Comparison of ENCODE assay signal across 23 cellular contexts in genomic region chr4:138702471-138702870, GRCh38.
"Had no signal": no experiment of that assay in that cellular context is flagged by ENCODE, and none has a peak within 500 bp of the region (broad histone marks: within the 10 kb centered on the region; RNA-seq: fewer than 3 reads in every experiment).

No MANE protein-coding gene starts in this region.

- H3K36me3 ChIP-seq: brain microvascular endothelial cell, neutrophil, ovary, prostate gland, right atrium auricular region, upper lobe of left lung had no signal

- H2AFZ ChIP-seq: hepatocyte had no signal

- H3K27ac ChIP-seq: brain microvascular endothelial cell, foreskin keratinocyte, hepatocyte, neutrophil, ovary, prostate gland, right atrium auricular region, upper lobe of left lung had no signal

- DNase-seq: activated CD4-positive, alpha-beta T cell treated with anti-CD3 and anti-CD28 coated beads, Interleukin-2, amount 50 U/mL, for 1 hour; activated CD8-positive, alpha-beta T cell treated with anti-CD3 and anti-CD28 coated beads, Interleukin-2, amount 10 ng/mL, durations not matched to agents 7 days and 5 days; activated gamma-delta T cell treated with Interleukin-2 at 50 U/mL for 16 hours; activated T-cell treated with anti-CD3 and anti-CD28 coated beads, Interleukin-2, amount 50 U/mL, for 1 hour; aorta; brain microvascular endothelial cell; caudate nucleus; effector memory CD4-positive, alpha-beta T cell; foreskin keratinocyte; immature natural killer cell; natural killer cell; ovary; stimulated activated CD4-positive, alpha-beta T cell treated with anti-CD3 and anti-CD28 coated beads, Interleukin-4, amount 100 ng/mL, for 4 hours; stimulated activated naive CD8-positive, alpha-beta T cell treated with anti-CD3 and anti-CD28 coated beads, Interleukin-15, Interleukin-2, amounts not matched to agents 100 U/mL and 50 U/mL, for 24 hours; upper lobe of left lung had no signal

- ATAC-seq: activated CD4-positive, CD25-positive, alpha-beta regulatory T cell treated with anti-CD3 and anti-CD28 coated beads, Interleukin-2, amount 50 U/mL, for 24 hours; activated CD8-positive, alpha-beta T cell treated with anti-CD3 and anti-CD28 coated beads, Interleukin-2, amount 10 ng/mL, durations not matched to agents 7 days and 5 days; foreskin keratinocyte; left lobe of liver; natural killer cell; stimulated activated naive CD8-positive, alpha-beta T cell treated with anti-CD3 and anti-CD28 coated beads, Interleukin-15, Interleukin-2, amounts not matched to agents 100 U/mL and 50 U/mL, for 24 hours had no signal

- H3K9me3 ChIP-seq: neutrophil, ovary, prostate gland, right atrium auricular region, upper lobe of left lung had no signal

- H3K4me1 ChIP-seq: foreskin keratinocyte, prostate gland, right atrium auricular region, upper lobe of left lung had no signal

- H3K27ac Mint-ChIP-seq: activated CD8-positive, alpha-beta T cell treated with anti-CD3 and anti-CD28 coated beads, Interleukin-2, amount 10 ng/mL, durations not matched to agents 7 days and 5 days; activated naive CD4-positive, alpha-beta T cell treated with anti-CD3 and anti-CD28 coated beads, Interleukin-2, amount 50 U/mL, for 24 hours; immature natural killer cell; mesothelial cell of epicardium; natural killer cell had no signal

- H3K27me3 ChIP-seq: brain microvascular endothelial cell, hepatocyte, neutrophil, ovary, right atrium auricular region, upper lobe of left lung had no signal

- H3K4me2 ChIP-seq: hepatocyte had no signal

- H3K4me1 Mint-ChIP-seq: activated naive CD4-positive, alpha-beta T cell treated with anti-CD3 and anti-CD28 coated beads, Interleukin-2, amount 50 U/mL, for 24 hours; immature natural killer cell; natural killer cell had no signal

- H3K79me2 ChIP-seq: hepatocyte had no signal

- H3K36me3 Mint-ChIP-seq: activated naive CD4-positive, alpha-beta T cell treated with anti-CD3 and anti-CD28 coated beads, Interleukin-2, amount 50 U/mL, for 24 hours; immature natural killer cell; mesothelial cell of epicardium; natural killer cell had no signal

- H3K4me3 ChIP-seq: hepatocyte, ovary, prostate gland, right atrium auricular region, upper lobe of left lung had no signal

- H3K4me3 Mint-ChIP-seq: activated CD8-positive, alpha-beta T cell treated with anti-CD3 and anti-CD28 coated beads, Interleukin-2, amount 10 ng/mL, durations not matched to agents 7 days and 5 days; activated naive CD4-positive, alpha-beta T cell treated with anti-CD3 and anti-CD28 coated beads, Interleukin-2, amount 50 U/mL, for 24 hours; immature natural killer cell; mesothelial cell of epicardium; natural killer cell had no signal
